ENCODE assay signal across 15 cellular contexts in genomic region chr12:125861299-125862281, GRCh38.
A peak's percentile ranks its signal among the peaks of the same experiment; 100 is the strongest.
DNase-seq lines count a peak whose midpoint lies in the region; ATAC-seq and TF ChIP-seq lines count a peak whose summit lies in the region.
"Had no signal": no experiment of that assay in that cellular context is flagged by ENCODE, and none has a peak within 500 bp of the region (broad histone marks: within the 10 kb centered on the region; RNA-seq: fewer than 3 reads in every experiment).

No MANE protein-coding gene starts in this region.

- H3K9me3 ChIP-seq in colonic mucosa (no peaks in the 10 kb centered on the region), left lung (peaks cover 0 to 21% of the 10 kb centered on the region in 2 donors), subcutaneous abdominal adipose tissue (ENCODE audit: control insufficient read depth in 5 of 5, low read length in 5 of 5) (peaks cover 0 to 16% (median 4%) of the 10 kb centered on the region in 5 donors)

- intact Hi-C loops in colonic mucosa (cut with DNase I), result no loop called here
- intact Hi-C loops in left lung (cut with DNase I), result no loop called here

- no peak overlapping the region for H3K4me3 ChIP-seq in colonic mucosa
- no peak overlapping the region for H3K4me3 ChIP-seq in left lung
- peak overlapping the region; percentile 39 to 57 (median 46) for H3K4me3 ChIP-seq in subcutaneous abdominal adipose tissue (ENCODE audit: low read depth in 1 of 5, low read length in 5 of 5)

- TF ChIP-seq CTCF in colonic mucosa (IDR thresholded peaks at IDR 0.05) (no peak), left lung (IDR thresholded peaks at IDR 0.05) (no peak)

- no peaks in the 10 kb centered on the region for H3K36me3 ChIP-seq in colonic mucosa
- H3K36me3 ChIP-seq in left lung, result no peaks in the 10 kb centered on the region
- H3K36me3 ChIP-seq in subcutaneous abdominal adipose tissue (ENCODE audit: control insufficient read depth in 5 of 5, insufficient read depth in 5 of 5, low read length in 5 of 5), result no peaks in the 10 kb centered on the region

- H3K27me3 ChIP-seq in colonic mucosa (no peaks in the 10 kb centered on the region), left lung (peaks cover 0 to 13% of the 10 kb centered on the region in 2 donors), subcutaneous abdominal adipose tissue (ENCODE audit: control insufficient read depth in 5 of 5, insufficient read depth in 4 of 5, low read length in 5 of 5) (peaks cover 0 to 2% (median 0%) of the 10 kb centered on the region in 5 donors)

- H3K27ac Mint-ChIP-seq in stimulated activated memory B cell treated with anti-CD40 and anti-IgM and Interleukin-4, amounts not matched to agents 10 μg/mL and 1 μg/mL and 100 μg/mL, for 72 hours, result no peak overlapping the region
- H3K27ac Mint-ChIP-seq: activated B cell treated with CpG ODN at 0.5 μM for 24 hours; CD4-positive, alpha-beta T cell; IgD-negative memory B cell had no signal

- H3K27me3 Mint-ChIP-seq in stimulated activated memory B cell treated with anti-CD40 and anti-IgM and Interleukin-4, amounts not matched to agents 10 μg/mL and 1 μg/mL and 100 μg/mL, for 72 hours, result no peaks in the 10 kb centered on the region

- H3K27ac ChIP-seq in colonic mucosa (no peak overlapping the region), left lung (no peak overlapping the region), subcutaneous abdominal adipose tissue (ENCODE audit: low read depth, low read length) (no peak overlapping the region)
- H3K27ac ChIP-seq: 22Rv1, dorsolateral prefrontal cortex had no signal

- ATAC-seq in left lung, result peak; percentile 93
- ATAC-seq in stimulated activated memory B cell treated with anti-CD40 and anti-IgM and Interleukin-4, amounts not matched to agents 10 μg/mL and 1 μg/mL and 100 μg/mL, for 72 hours, result no peak

- H3K9me3 Mint-ChIP-seq in stimulated activated memory B cell treated with anti-CD40 and anti-IgM and Interleukin-4, amounts not matched to agents 10 μg/mL and 1 μg/mL and 100 μg/mL, for 72 hours, result peaks cover 9% of the 10 kb centered on the region
- H3K9me3 Mint-ChIP-seq: CD4-positive, alpha-beta T cell had no signal

- DNase-seq in NCI-H146 (lab: John Stamatoyannopoulos, UW) (peak; percentile 14), NCI-H146 treated with DMSO at 0.1 percent for 48 hours (lab: John Stamatoyannopoulos, UW; ENCODE audit: unreplicated experiment) (no peak), colonic mucosa (peak; percentile 45), left lung (peak; percentile 55 to 76), DMS 273 treated with DMSO at 0.1 percent for 48 hours (lab: John Stamatoyannopoulos, UW) (no peak)
- no peak for DNase-seq in stimulated activated CD8-positive, alpha-beta memory T cell treated with anti-CD3 and anti-CD28 coated beads, Interleukin-4, amount 100 ng/mL, for 48 hours
- DNase-seq: activated B cell treated with CpG ODN at 0.5 μM for 24 hours, foreskin melanocyte, NCI-H187 treated with DMSO at 0.1 percent for 48 hours had no signal

- no peaks in the 10 kb centered on the region for H3K4me1 Mint-ChIP-seq in stimulated activated memory B cell treated with anti-CD40 and anti-IgM and Interleukin-4, amounts not matched to agents 10 μg/mL and 1 μg/mL and 100 μg/mL, for 72 hours
- H3K4me1 Mint-ChIP-seq: activated B cell treated with CpG ODN at 0.5 μM for 24 hours, IgD-negative memory B cell had no signal

- H3K36me3 Mint-ChIP-seq in stimulated activated memory B cell treated with anti-CD40 and anti-IgM and Interleukin-4, amounts not matched to agents 10 μg/mL and 1 μg/mL and 100 μg/mL, for 72 hours, result no peaks in the 10 kb centered on the region
- H3K36me3 Mint-ChIP-seq: IgD-negative memory B cell had no signal

- H3K9ac ChIP-seq in colonic mucosa (ENCODE audit: low read depth in 2 of 2, low read length in 2 of 2) (no peak overlapping the region), subcutaneous abdominal adipose tissue (ENCODE audit: low read length in 5 of 5) (peak overlapping the region in 1 of 5 donors; percentile 37)

- H3K4me1 ChIP-seq in colonic mucosa (no peaks in the 10 kb centered on the region), left lung (no peaks in the 10 kb centered on the region), subcutaneous abdominal adipose tissue (ENCODE audit: control insufficient read depth in 5 of 5, insufficient read depth in 5 of 5, low read length in 5 of 5) (peaks cover 0 to 11% (median 4%) of the 10 kb centered on the region in 5 donors)

- H3K4me3 Mint-ChIP-seq in stimulated activated memory B cell treated with anti-CD40 and anti-IgM and Interleukin-4, amounts not matched to agents 10 μg/mL and 1 μg/mL and 100 μg/mL, for 72 hours, result no peak overlapping the region
- H3K4me3 Mint-ChIP-seq: activated B cell treated with CpG ODN at 0.5 μM for 24 hours; CD4-positive, alpha-beta T cell; IgD-negative memory B cell had no signal

Comparison
In these comparisons a context has a peak if more than half of its experiments do, and no peak if none do; other contexts are left out.
1. DNase-seq: peak in NCI-H146 (single experiment), colonic mucosa (single experiment) and left lung (2 of 2); none in NCI-H146 treated with DMSO at 0.1 percent for 48 hours (single experiment), DMS 273 treated with DMSO at 0.1 percent for 48 hours (single experiment) and stimulated activated CD8-positive, alpha-beta memory T cell treated with anti-CD3 and anti-CD28 coated beads, Interleukin-4, amount 100 ng/mL, for 48 hours (single experiment).
2. H3K4me3 ChIP-seq: peak in subcutaneous abdominal adipose tissue (5 of 5); none in colonic mucosa (single experiment) and left lung (0 of 2).